19 cellular contexts compared by ENCODE assay signal in genomic region chr1:204705493-204705811, GRCh38. TPM values are rescaled to one million over a fixed set of nuclear protein-coding genes. Genes with fewer than 3 reads are reported as not detected.
A peak's percentile ranks its signal among the peaks of the same experiment; 100 is the strongest.
DNase-seq lines count a peak whose midpoint lies in the region; ATAC-seq, FAIRE-seq and TF ChIP-seq lines count a peak whose summit lies in the region.
"Had no signal": no experiment of that assay in that cellular context is flagged by ENCODE, and none has a peak within 500 bp of the region (broad histone marks: within the 10 kb centered on the region; RNA-seq: fewer than 3 reads in every experiment).

No MANE protein-coding gene starts in this region.

- DNase-seq in CD8-positive, alpha-beta T cell: no peak
- no peak for DNase-seq in mesendoderm
- DNase-seq in mucosa of gallbladder (ENCODE audit: low spot score): no peak
- DNase-seq in NCI-H146 (lab: John Stamatoyannopoulos, UW): no peak
- DNase-seq in natural killer cell treated with Interleukin-12 subunit alpha and Interleukin-12 subunit beta and Interleukin-15 and Interleukin-18, amount 100 ng/mL, for 72 hours (ENCODE audit: low spot score): no peak
- DNase-seq in HTR-8/SVneo (ENCODE audit: insufficient read length, low spot score): no peak
- DNase-seq: ACHN; BE2C; Calu3; CD4-positive, alpha-beta memory T cell; DMS79 treated with DMSO at 0.1 percent for 48 hours; EL; H9 had no signal

- no peak overlapping the region for H3K4me2 ChIP-seq in mesendoderm (ENCODE audit: low read length)

- H3K9me3 Mint-ChIP-seq in CD8-positive, alpha-beta T cell: no peaks in the 10 kb centered on the region
- no peaks in the 10 kb centered on the region for H3K9me3 Mint-ChIP-seq in brain
- no peaks in the 10 kb centered on the region for H3K9me3 Mint-ChIP-seq in natural killer cell treated with Interleukin-12 subunit alpha and Interleukin-12 subunit beta and Interleukin-15 and Interleukin-18, amount 100 ng/mL, for 72 hours
- H3K9me3 Mint-ChIP-seq: CD4-positive, alpha-beta memory T cell had no signal

- no peaks in the 10 kb centered on the region for H3K79me1 ChIP-seq in mesendoderm (ENCODE audit: low read length)

- no peaks in the 10 kb centered on the region for H3K27me3 ChIP-seq in CD8-positive, alpha-beta T cell (ENCODE audit: insufficient read depth, low read length)
- no peaks in the 10 kb centered on the region for H3K27me3 ChIP-seq in mesendoderm (ENCODE audit: insufficient read depth, low read length, poor library complexity)
- H3K27me3 ChIP-seq: BE2C had no signal

- peaks cover 23% of the 10 kb centered on the region for H3K4me1 ChIP-seq in CD8-positive, alpha-beta T cell (ENCODE audit: insufficient read depth, low read length)
- peaks cover 28% of the 10 kb centered on the region for H3K4me1 ChIP-seq in mesendoderm (ENCODE audit: control insufficient read depth, low read depth, low read length)

- no peak for TF ChIP-seq CTCF in CD8-positive, alpha-beta T cell (IDR thresholded peaks at IDR 0.05)
- TF ChIP-seq CTCF in brain (conservative IDR thresholded peaks at IDR 0.05): no peak

- peaks cover 26% of the 10 kb centered on the region for H3K4me1 Mint-ChIP-seq in CD8-positive, alpha-beta T cell (ENCODE audit: low read depth)
- peaks cover 67% of the 10 kb centered on the region for H3K4me1 Mint-ChIP-seq in brain
- no peaks in the 10 kb centered on the region for H3K4me1 Mint-ChIP-seq in natural killer cell treated with Interleukin-12 subunit alpha and Interleukin-12 subunit beta and Interleukin-15 and Interleukin-18, amount 100 ng/mL, for 72 hours (ENCODE audit: low read depth in 2 of 2)

- no peak overlapping the region for H2BK120ac ChIP-seq in mesendoderm (ENCODE audit: low read depth, low read length)

- H3K27ac ChIP-seq in CD8-positive, alpha-beta T cell (ENCODE audit: low read depth, low read length): no peak overlapping the region
- H3K27ac ChIP-seq in mesendoderm (ENCODE audit: low read depth, low read length) (no peak overlapping the region), temporal lobe (ENCODE audit: low read depth, low read length) (peak overlapping the region; percentile 30)

- H3K4ac ChIP-seq in mesendoderm (ENCODE audit: low read depth, low read length): no peak overlapping the region

- peak overlapping the region; percentile 80 for H3K27ac Mint-ChIP-seq in CD8-positive, alpha-beta T cell
- peak overlapping the region in 3 of 5 experiments; percentile 19 to 94 (median 90) for H3K27ac Mint-ChIP-seq in brain
- H3K27ac Mint-ChIP-seq in natural killer cell treated with Interleukin-12 subunit alpha and Interleukin-12 subunit beta and Interleukin-15 and Interleukin-18, amount 100 ng/mL, for 72 hours: no peak overlapping the region
- H3K27ac Mint-ChIP-seq: CD14-positive monocyte; CD4-positive, alpha-beta memory T cell had no signal

- no peak overlapping the region for H3K18ac ChIP-seq in mesendoderm (ENCODE audit: low read length)

- peaks cover 2% of the 10 kb centered on the region for H3K27me3 Mint-ChIP-seq in CD8-positive, alpha-beta T cell (ENCODE audit: low read depth)
- H3K27me3 Mint-ChIP-seq in brain: peaks cover 13% of the 10 kb centered on the region
- peaks cover 5 to 9% of the 10 kb centered on the region in 2 donors for H3K27me3 Mint-ChIP-seq in natural killer cell treated with Interleukin-12 subunit alpha and Interleukin-12 subunit beta and Interleukin-15 and Interleukin-18, amount 100 ng/mL, for 72 hours

- intact Hi-C loops in CD8-positive, alpha-beta T cell (cut with DNase I, micrococcal nuclease): no loop called here

- no peak overlapping the region for H2BK15ac ChIP-seq in mesendoderm (replicated peaks; ENCODE audit: low read depth)

- H3K9ac ChIP-seq in mesendoderm (ENCODE audit: low read length): no peak overlapping the region

- H3K36me3 ChIP-seq in CD8-positive, alpha-beta T cell (ENCODE audit: insufficient read depth, low read length): no peaks in the 10 kb centered on the region
- H3K36me3 ChIP-seq in mesendoderm (ENCODE audit: control insufficient read depth, insufficient read depth, low read length): no peaks in the 10 kb centered on the region
- H3K36me3 ChIP-seq: BE2C had no signal

- H4K8ac ChIP-seq in mesendoderm (ENCODE audit: low read depth, low read length): no peak overlapping the region

- no peak overlapping the region for H3K4me3 Mint-ChIP-seq in CD8-positive, alpha-beta T cell
- no peak overlapping the region for H3K4me3 Mint-ChIP-seq in brain
- no peak overlapping the region for H3K4me3 Mint-ChIP-seq in natural killer cell treated with Interleukin-12 subunit alpha and Interleukin-12 subunit beta and Interleukin-15 and Interleukin-18, amount 100 ng/mL, for 72 hours
- H3K4me3 Mint-ChIP-seq: CD14-positive monocyte; CD4-positive, alpha-beta memory T cell had no signal

- WGBS in mesendoderm (ENCODE audit: extremely low coverage, insufficient coverage, low lambda C conversion rate): no CpG with 5 or more reads among the region's 5 CpGs

- H3K56ac ChIP-seq in mesendoderm (ENCODE audit: low read length): peak overlapping the region; percentile 30

- no peak overlapping the region for H2BK5ac ChIP-seq in mesendoderm (ENCODE audit: low read length)

- no peak for FAIRE-seq in HTR-8/SVneo (lab: Jason Lieb, UNC)
- FAIRE-seq: GM12878, GM19239, H1 had no signal

- H3K23ac ChIP-seq in mesendoderm (ENCODE audit: low read length): no peak overlapping the region

- CTCF ChIA-PET in CD8-positive, alpha-beta T cell (lab: Charles Lee): interaction anchor here (0.8 to 1.4 kb wide), 2 partner anchors 40 to 103 kb away, joined by 3 read pairs; no protein-coding TSS in a partner anchor

- no peaks in the 10 kb centered on the region for H3K36me3 Mint-ChIP-seq in CD8-positive, alpha-beta T cell
- H3K36me3 Mint-ChIP-seq in brain: no peaks in the 10 kb centered on the region
- H3K36me3 Mint-ChIP-seq in natural killer cell treated with Interleukin-12 subunit alpha and Interleukin-12 subunit beta and Interleukin-15 and Interleukin-18, amount 100 ng/mL, for 72 hours: no peaks in the 10 kb centered on the region
- H3K36me3 Mint-ChIP-seq: CD14-positive monocyte; CD4-positive, alpha-beta memory T cell had no signal

- H3K9me3 ChIP-seq in CD8-positive, alpha-beta T cell (ENCODE audit: low read length): no peaks in the 10 kb centered on the region
- H3K9me3 ChIP-seq: BE2C had no signal

- POLR2A ChIA-PET in CD8-positive, alpha-beta T cell (lab: Charles Lee): no interaction called here

- no peaks in the 10 kb centered on the region for H3K79me2 ChIP-seq in mesendoderm (ENCODE audit: control insufficient read depth, insufficient read depth, low read length)

- no peak overlapping the region for H4K5ac ChIP-seq in mesendoderm (ENCODE audit: low read length)

- H3K4me3 ChIP-seq in CD8-positive, alpha-beta T cell (ENCODE audit: low read depth, low read length): no peak overlapping the region
- no peak overlapping the region for H3K4me3 ChIP-seq in mesendoderm (ENCODE audit: low read length)
- H3K4me3 ChIP-seq: GM12878 had no signal

- no peak overlapping the region for H2AK5ac ChIP-seq in mesendoderm (ENCODE audit: low read length)

- no peak for ATAC-seq in CD8-positive, alpha-beta T cell
- no peak for ATAC-seq in natural killer cell treated with Interleukin-12 subunit alpha and Interleukin-12 subunit beta and Interleukin-15 and Interleukin-18, amount 100 ng/mL, for 72 hours
- ATAC-seq: GM12878 had no signal

RNA-seq across cellular contexts. Expression of gene LRRN2, which starts 19.9 kb away (rescaled TPM):
- not detected for total RNA-seq in CD8-positive, alpha-beta T cell
- polyA plus RNA-seq in brain (ENCODE audit: insufficient read depth, low read depth, low replicate concordance): 9.2 TPM
- 26.7 TPM for polyA plus RNA-seq in mesendoderm (2013, experiment 1 of 2)
- 26.5 TPM for polyA plus RNA-seq in mesendoderm (2013, experiment 2 of 2)
- total RNA-seq in temporal lobe: 11.8 TPM
- 2.4 TPM for total RNA-seq in mucosa of gallbladder
- not detected for total RNA-seq in natural killer cell treated with Interleukin-12 subunit alpha and Interleukin-12 subunit beta and Interleukin-15 and Interleukin-18, amount 100 ng/mL, for 72 hours
- total RNA-seq: Calu3; CD4-positive, alpha-beta memory T cell; GM12878 had no signal
- polyA plus RNA-seq: CD14-positive monocyte; CD4-positive, alpha-beta memory T cell; GM12878 had no signal

Comparison
In these comparisons a context has a peak if more than half of its experiments do, and no peak if none do; other contexts are left out.
1. H3K27ac Mint-ChIP-seq: peak in CD8-positive, alpha-beta T cell (single experiment) and brain (3 of 5); none in natural killer cell treated with Interleukin-12 subunit alpha and Interleukin-12 subunit beta and Interleukin-15 and Interleukin-18, amount 100 ng/mL, for 72 hours (0 of 2).